Comparison of ENCODE assay signal across 1 cellular context in genomic region chr18:8341481-8342230, GRCh38.
TF ChIP-seq lines count a peak whose summit lies in the region.

No MANE protein-coding gene starts in this region.

TF ChIP-seq in HepG2, 621 proteins besides CTCF, POLR2A, EP300 and RAD21 (continued from another document and continues in another):
- TF ChIP-seq, protein P1, sequence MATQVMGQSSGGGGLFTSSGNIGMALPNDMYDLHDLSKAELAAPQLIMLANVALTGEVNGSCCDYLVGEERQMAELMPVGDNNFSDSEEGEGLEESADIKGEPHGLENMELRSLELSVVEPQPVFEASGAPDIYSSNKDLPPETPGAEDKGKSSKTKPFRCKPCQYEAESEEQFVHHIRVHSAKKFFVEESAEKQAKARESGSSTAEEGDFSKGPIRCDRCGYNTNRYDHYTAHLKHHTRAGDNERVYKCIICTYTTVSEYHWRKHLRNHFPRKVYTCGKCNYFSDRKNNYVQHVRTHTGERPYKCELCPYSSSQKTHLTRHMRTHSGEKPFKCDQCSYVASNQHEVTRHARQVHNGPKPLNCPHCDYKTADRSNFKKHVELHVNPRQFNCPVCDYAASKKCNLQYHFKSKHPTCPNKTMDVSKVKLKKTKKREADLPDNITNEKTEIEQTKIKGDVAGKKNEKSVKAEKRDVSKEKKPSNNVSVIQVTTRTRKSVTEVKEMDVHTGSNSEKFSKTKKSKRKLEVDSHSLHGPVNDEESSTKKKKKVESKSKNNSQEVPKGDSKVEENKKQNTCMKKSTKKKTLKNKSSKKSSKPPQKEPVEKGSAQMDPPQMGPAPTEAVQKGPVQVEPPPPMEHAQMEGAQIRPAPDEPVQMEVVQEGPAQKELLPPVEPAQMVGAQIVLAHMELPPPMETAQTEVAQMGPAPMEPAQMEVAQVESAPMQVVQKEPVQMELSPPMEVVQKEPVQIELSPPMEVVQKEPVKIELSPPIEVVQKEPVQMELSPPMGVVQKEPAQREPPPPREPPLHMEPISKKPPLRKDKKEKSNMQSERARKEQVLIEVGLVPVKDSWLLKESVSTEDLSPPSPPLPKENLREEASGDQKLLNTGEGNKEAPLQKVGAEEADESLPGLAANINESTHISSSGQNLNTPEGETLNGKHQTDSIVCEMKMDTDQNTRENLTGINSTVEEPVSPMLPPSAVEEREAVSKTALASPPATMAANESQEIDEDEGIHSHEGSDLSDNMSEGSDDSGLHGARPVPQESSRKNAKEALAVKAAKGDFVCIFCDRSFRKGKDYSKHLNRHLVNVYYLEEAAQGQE (IDR thresholded peaks at IDR 0.05; ENCODE audit: borderline replicate concordance in 1 of 2, low read depth in 1 of 2, low read length in 2 of 2) = no peak
- TF ChIP-seq, protein P2, sequence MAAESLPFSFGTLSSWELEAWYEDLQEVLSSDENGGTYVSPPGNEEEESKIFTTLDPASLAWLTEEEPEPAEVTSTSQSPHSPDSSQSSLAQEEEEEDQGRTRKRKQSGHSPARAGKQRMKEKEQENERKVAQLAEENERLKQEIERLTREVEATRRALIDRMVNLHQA (CRISPR knock-in tag; IDR thresholded peaks at IDR 0.05) = no peak
- TF ChIP-seq ADNP (CRISPR knock-in tag; IDR thresholded peaks at IDR 0.05) (no peak), ZMAT5 (CRISPR knock-in tag; IDR thresholded peaks at IDR 0.05; ENCODE audit: borderline replicate concordance, low read depth) (no peak), ZNF547 (CRISPR knock-in tag; IDR thresholded peaks at IDR 0.05) (no peak), REL (CRISPR knock-in tag; conservative IDR thresholded peaks at IDR 0.05) (no peak), ZNF83 (CRISPR knock-in tag; IDR thresholded peaks at IDR 0.05; ENCODE audit: borderline replicate concordance) (no peak), FOXA1 (IDR thresholded peaks at IDR 0.05) (peak; percentile 95), FOXA1 (CRISPR knock-in tag; IDR thresholded peaks at IDR 0.05) (peak; percentile 97), CREB1 (IDR thresholded peaks at IDR 0.05) (no peak), CREB1 (CRISPR knock-in tag; IDR thresholded peaks at IDR 0.05) (no peak; the same call in 1 of the 2 replicates), ZNF33A (CRISPR knock-in tag; IDR thresholded peaks at IDR 0.05; ENCODE audit: borderline replicate concordance) (no peak), ARID2 (CRISPR knock-in tag; IDR thresholded peaks at IDR 0.05; ENCODE audit: borderline replicate concordance) (peak; percentile 76; the same call in 1 of the 2 replicates), EHMT2 (IDR thresholded peaks at IDR 0.05; ENCODE audit: borderline replicate concordance, low read depth, low read length) (peak; percentile 95; the same call in 1 of the 2 replicates), ZSCAN31 (CRISPR knock-in tag; IDR thresholded peaks at IDR 0.05; ENCODE audit: low read depth) (no peak), SALL1 (CRISPR knock-in tag; IDR thresholded peaks at IDR 0.05) (peak; percentile 81), DNMT1 (CRISPR knock-in tag; IDR thresholded peaks at IDR 0.05) (no peak), ZNF30 (CRISPR knock-in tag; IDR thresholded peaks at IDR 0.05) (no peak), CHCHD3 (CRISPR knock-in tag; IDR thresholded peaks at IDR 0.05) (no peak), FOXK2 (IDR thresholded peaks at IDR 0.05) (peak; percentile 72), CENPX (CRISPR knock-in tag; IDR thresholded peaks at IDR 0.05) (no peak), ZNF660 (CRISPR knock-in tag; IDR thresholded peaks at IDR 0.05; ENCODE audit: borderline replicate concordance, low read depth) (no peak), MXD4 (CRISPR knock-in tag; IDR thresholded peaks at IDR 0.05) (no peak), ZNF724P (CRISPR knock-in tag; IDR thresholded peaks at IDR 0.05; ENCODE audit: borderline replicate concordance) (no peak), PCBP2 (optimal IDR thresholded peaks at IDR 0.05; ENCODE audit: low read depth, low read length, poor library complexity, severe bottlenecking) (no peak), ETV5 (CRISPR knock-in tag; IDR thresholded peaks at IDR 0.05; ENCODE audit: borderline replicate concordance) (peak; percentile 31; the same call in 1 of the 2 replicates), ZFP36 (IDR thresholded peaks at IDR 0.05; ENCODE audit: borderline replicate concordance, low read depth, low read length, partially characterized antibody) (no peak), MAFG (CRISPR knock-in tag; IDR thresholded peaks at IDR 0.05) (no peak), PHF8 (CRISPR knock-in tag; IDR thresholded peaks at IDR 0.05) (no peak), ZNF639 (CRISPR knock-in tag; conservative IDR thresholded peaks at IDR 0.05) (no peak), ZFAT (CRISPR knock-in tag; conservative IDR thresholded peaks at IDR 0.05) (no peak), SRSF9 (IDR thresholded peaks at IDR 0.05; ENCODE audit: borderline replicate concordance, insufficient read depth, low read depth, low read length, poor library complexity, severe bottlenecking) (no peak), TMF1 (CRISPR knock-in tag; IDR thresholded peaks at IDR 0.05; ENCODE audit: low read depth) (no peak), ZNF761 (CRISPR knock-in tag; conservative IDR thresholded peaks at IDR 0.05) (no peak), ZMYM2 (CRISPR knock-in tag; IDR thresholded peaks at IDR 0.05) (no peak), ZFP90 (CRISPR knock-in tag; IDR thresholded peaks at IDR 0.05; ENCODE audit: borderline replicate concordance) (no peak), ESRRA (CRISPR knock-in tag; IDR thresholded peaks at IDR 0.05; ENCODE audit: low read depth) (peak; percentile 85; the same call in 1 of the 2 replicates), ATRX (CRISPR knock-in tag; IDR thresholded peaks at IDR 0.05; ENCODE audit: borderline replicate concordance) (no peak), ZNF674 (CRISPR knock-in tag; IDR thresholded peaks at IDR 0.05; ENCODE audit: low read depth) (no peak), ZNF512 (CRISPR knock-in tag; IDR thresholded peaks at IDR 0.05) (no peak), NFRKB (IDR thresholded peaks at IDR 0.05) (0 out of 2 replicates have a peak, but pooled peaks have one; percentile 8), NFIC (IDR thresholded peaks at IDR 0.05; ENCODE audit: low read length) (peak; percentile 80; the same call in 1 of the 2 replicates), TCF7L2 (IDR thresholded peaks at IDR 0.05; ENCODE audit: low read depth, low read length) (no peak), ZNF484 (CRISPR knock-in tag; IDR thresholded peaks at IDR 0.05; ENCODE audit: borderline replicate concordance, low read depth) (no peak), ZFP36L1 (CRISPR knock-in tag; IDR thresholded peaks at IDR 0.05) (peak; percentile 50; the same call in 1 of the 2 replicates), CCDC6 (CRISPR knock-in tag; IDR thresholded peaks at IDR 0.05) (no peak), TGIF2 (CRISPR knock-in tag; IDR thresholded peaks at IDR 0.05) (no peak), ZNF720 (CRISPR knock-in tag; IDR thresholded peaks at IDR 0.05) (no peak)
- TF ChIP-seq, protein P3, sequence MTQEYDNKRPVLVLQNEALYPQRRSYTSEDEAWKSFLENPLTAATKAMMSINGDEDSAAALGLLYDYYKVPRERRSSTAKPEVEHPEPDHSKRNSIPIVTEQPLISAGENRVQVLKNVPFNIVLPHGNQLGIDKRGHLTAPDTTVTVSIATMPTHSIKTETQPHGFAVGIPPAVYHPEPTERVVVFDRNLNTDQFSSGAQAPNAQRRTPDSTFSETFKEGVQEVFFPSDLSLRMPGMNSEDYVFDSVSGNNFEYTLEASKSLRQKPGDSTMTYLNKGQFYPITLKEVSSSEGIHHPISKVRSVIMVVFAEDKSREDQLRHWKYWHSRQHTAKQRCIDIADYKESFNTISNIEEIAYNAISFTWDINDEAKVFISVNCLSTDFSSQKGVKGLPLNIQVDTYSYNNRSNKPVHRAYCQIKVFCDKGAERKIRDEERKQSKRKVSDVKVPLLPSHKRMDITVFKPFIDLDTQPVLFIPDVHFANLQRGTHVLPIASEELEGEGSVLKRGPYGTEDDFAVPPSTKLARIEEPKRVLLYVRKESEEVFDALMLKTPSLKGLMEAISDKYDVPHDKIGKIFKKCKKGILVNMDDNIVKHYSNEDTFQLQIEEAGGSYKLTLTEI (CRISPR knock-in tag; conservative IDR thresholded peaks at IDR 0.05) = no peak
- TF ChIP-seq, protein P4, sequence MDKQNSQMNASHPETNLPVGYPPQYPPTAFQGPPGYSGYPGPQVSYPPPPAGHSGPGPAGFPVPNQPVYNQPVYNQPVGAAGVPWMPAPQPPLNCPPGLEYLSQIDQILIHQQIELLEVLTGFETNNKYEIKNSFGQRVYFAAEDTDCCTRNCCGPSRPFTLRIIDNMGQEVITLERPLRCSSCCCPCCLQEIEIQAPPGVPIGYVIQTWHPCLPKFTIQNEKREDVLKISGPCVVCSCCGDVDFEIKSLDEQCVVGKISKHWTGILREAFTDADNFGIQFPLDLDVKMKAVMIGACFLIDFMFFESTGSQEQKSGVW (CRISPR knock-in tag; IDR thresholded peaks at IDR 0.05; ENCODE audit: borderline replicate concordance) = no peak
- TF ChIP-seq, protein P5, sequence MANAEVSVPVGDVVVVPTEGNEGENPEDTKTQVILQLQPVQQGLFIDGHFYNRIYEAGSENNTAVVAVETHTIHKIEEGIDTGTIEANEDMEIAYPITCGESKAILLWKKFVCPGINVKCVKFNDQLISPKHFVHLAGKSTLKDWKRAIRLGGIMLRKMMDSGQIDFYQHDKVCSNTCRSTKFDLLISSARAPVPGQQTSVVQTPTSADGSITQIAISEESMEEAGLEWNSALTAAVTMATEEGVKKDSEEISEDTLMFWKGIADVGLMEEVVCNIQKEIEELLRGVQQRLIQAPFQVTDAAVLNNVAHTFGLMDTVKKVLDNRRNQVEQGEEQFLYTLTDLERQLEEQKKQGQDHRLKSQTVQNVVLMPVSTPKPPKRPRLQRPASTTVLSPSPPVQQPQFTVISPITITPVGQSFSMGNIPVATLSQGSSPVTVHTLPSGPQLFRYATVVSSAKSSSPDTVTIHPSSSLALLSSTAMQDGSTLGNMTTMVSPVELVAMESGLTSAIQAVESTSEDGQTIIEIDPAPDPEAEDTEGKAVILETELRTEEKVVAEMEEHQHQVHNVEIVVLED (CRISPR knock-in tag; IDR thresholded peaks at IDR 0.05; ENCODE audit: borderline replicate concordance) = no peak; the same call in 1 of the 2 replicates
- TF ChIP-seq, protein P6, sequence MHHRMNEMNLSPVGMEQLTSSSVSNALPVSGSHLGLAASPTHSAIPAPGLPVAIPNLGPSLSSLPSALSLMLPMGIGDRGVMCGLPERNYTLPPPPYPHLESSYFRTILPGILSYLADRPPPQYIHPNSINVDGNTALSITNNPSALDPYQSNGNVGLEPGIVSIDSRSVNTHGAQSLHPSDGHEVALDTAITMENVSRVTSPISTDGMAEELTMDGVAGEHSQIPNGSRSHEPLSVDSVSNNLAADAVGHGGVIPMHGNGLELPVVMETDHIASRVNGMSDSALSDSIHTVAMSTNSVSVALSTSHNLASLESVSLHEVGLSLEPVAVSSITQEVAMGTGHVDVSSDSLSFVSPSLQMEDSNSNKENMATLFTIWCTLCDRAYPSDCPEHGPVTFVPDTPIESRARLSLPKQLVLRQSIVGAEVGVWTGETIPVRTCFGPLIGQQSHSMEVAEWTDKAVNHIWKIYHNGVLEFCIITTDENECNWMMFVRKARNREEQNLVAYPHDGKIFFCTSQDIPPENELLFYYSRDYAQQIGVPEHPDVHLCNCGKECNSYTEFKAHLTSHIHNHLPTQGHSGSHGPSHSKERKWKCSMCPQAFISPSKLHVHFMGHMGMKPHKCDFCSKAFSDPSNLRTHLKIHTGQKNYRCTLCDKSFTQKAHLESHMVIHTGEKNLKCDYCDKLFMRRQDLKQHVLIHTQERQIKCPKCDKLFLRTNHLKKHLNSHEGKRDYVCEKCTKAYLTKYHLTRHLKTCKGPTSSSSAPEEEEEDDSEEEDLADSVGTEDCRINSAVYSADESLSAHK (CRISPR knock-in tag; IDR thresholded peaks at IDR 0.05; ENCODE audit: borderline replicate concordance) = no peak
- TF ChIP-seq, protein P7, sequence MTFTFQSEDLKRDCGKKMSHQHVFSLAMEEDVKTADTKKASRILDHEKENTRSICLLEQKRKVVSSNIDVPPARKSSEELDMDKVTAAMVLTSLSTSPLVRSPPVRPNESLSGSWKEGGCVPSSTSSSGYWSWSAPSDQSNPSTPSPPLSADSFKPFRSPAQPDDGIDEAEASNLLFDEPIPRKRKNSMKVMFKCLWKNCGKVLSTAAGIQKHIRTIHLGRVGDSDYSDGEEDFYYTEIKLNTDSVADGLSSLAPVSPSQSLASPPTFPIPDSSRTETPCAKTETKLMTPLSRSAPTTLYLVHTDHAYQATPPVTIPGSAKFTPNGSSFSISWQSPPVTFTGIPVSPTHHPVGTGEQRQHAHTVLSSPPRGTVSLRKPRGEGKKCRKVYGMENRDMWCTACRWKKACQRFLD (CRISPR knock-in tag; IDR thresholded peaks at IDR 0.05; ENCODE audit: borderline replicate concordance) = no peak
- TF ChIP-seq, protein P8, sequence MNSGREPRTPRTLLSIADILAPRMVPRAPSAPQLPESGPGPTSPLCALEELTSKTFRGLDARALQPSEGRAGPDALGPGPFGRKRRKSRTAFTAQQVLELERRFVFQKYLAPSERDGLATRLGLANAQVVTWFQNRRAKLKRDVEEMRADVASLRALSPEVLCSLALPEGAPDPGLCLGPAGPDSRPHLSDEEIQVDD (CRISPR knock-in tag; IDR thresholded peaks at IDR 0.05; ENCODE audit: borderline replicate concordance) = no peak
